In the genomic region with DNA sequence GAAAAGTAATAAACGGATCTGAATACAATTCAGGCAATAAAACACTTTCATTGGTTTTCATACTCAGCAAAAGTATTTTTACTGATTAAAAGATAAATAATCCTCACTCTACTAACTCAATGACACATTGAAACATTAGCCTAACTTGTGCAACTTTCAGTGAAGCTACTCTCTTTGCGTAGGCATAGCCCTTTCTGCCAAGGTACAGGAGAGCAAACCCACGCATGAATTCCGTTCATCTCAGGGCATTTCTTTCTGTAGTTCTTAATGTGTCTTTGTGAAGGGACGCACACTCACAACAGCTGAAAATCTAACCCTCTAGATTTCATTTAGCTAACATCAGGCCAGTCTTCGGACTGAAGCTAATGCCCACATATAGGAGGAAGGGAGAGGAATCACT, we compare ENCODE assay signal across 23 cellular contexts.
DNase-seq lines count a peak whose midpoint lies in the region; ATAC-seq and TF ChIP-seq lines count a peak whose summit lies in the region.
"Had no signal": no experiment of that assay in that cellular context is flagged by ENCODE, and none has a peak within 500 bp of the region (broad histone marks: within the 10 kb centered on the region; RNA-seq: fewer than 3 reads in every experiment).

No MANE protein-coding gene starts in this region.

- H4K91ac ChIP-seq in trophoblast cell (ENCODE audit: low read depth, low read length) = no peak overlapping the region

- no peak overlapping the region for H3K14ac ChIP-seq in trophoblast cell (ENCODE audit: low read length)

- in situ Hi-C loops in mammary epithelial cell (cut with MboI; ENCODE audit: low sequenced_read_pairs in 2 of 2) = no loop called here
- in situ Hi-C loops in gastrocnemius medialis (cut with MboI; ENCODE audit: low sequenced_read_pairs in 4 of 4) = no loop called here

- intact Hi-C loops in mammary epithelial cell (cut with micrococcal nuclease) (no loop called here), MCF 10A (cut with micrococcal nuclease) (no loop called here), gastrocnemius medialis (cut with DNase I; ENCODE audit: low total_unique reads) (no loop called here)

- 13% methylated on average over 5 of the region's 6 CpGs for WGBS in mammary epithelial cell (ENCODE audit: low coverage, missing lambda C conversion rate)
- 93 to 100% methylated on average over 1 to 6 of the region's 6 CpGs for WGBS in endodermal cell (ENCODE audit: insufficient coverage in 1 of 2, insufficient read length in 1 of 2), 2 experiments
- WGBS in trophoblast cell (ENCODE audit: extremely low coverage, insufficient coverage, insufficient read length) = no CpG with 5 or more reads among the region's 6 CpGs

- TF ChIP-seq CTCF in mammary epithelial cell (conservative IDR thresholded peaks at IDR 0.05 in 1 of 2, IDR thresholded peaks at IDR 0.05 in 1 of 2; ENCODE audit: extremely low read depth in 1 of 2, insufficient read depth in 1 of 2, low read depth in 1 of 2, low read length in 2 of 2) (no peak), MCF 10A (IDR thresholded peaks at IDR 0.05; ENCODE audit: unreplicated experiment) (no peak), endodermal cell (conservative IDR thresholded peaks at IDR 0.05) (no peak), gastrocnemius medialis (IDR thresholded peaks at IDR 0.05 in 4 of 5, conservative IDR thresholded peaks at IDR 0.05 in 1 of 5) (no peak)

- no peaks in the 10 kb centered on the region for H3K36me3 Mint-ChIP-seq in MCF 10A (ENCODE audit: insufficient read depth, unreplicated experiment)
- H3K36me3 Mint-ChIP-seq in endodermal cell (ENCODE audit: low read depth) = no peaks in the 10 kb centered on the region
- H3K36me3 Mint-ChIP-seq: CD8-positive, alpha-beta T cell had no signal

- H3K79me1 ChIP-seq in trophoblast cell (ENCODE audit: low read length) = no peaks in the 10 kb centered on the region

- H3K23ac ChIP-seq in trophoblast cell (ENCODE audit: low read length) = no peak overlapping the region

- H3K27ac ChIP-seq in mammary epithelial cell (ENCODE audit: insufficient read depth, low read depth, low read length) (no peak overlapping the region), endodermal cell (ENCODE audit: low read depth, low read length) (peak overlapping the region; percentile 71), trophoblast cell (ENCODE audit: low read depth, low read length) (no peak overlapping the region), gastrocnemius medialis (no peak overlapping the region)
- H3K27ac ChIP-seq: 22Rv1; A549; BLaER1 treated with 17β-estradiol and CSF1 and Interleukin-3, amounts not matched to agents 10 nM and 100 nM; C4-2B had no signal

- H3K4me1 ChIP-seq in mammary epithelial cell (ENCODE audit: insufficient read depth, low read length) = no peaks in the 10 kb centered on the region
- H3K4me1 ChIP-seq in endodermal cell (ENCODE audit: control insufficient read depth, insufficient read depth, low read length) = peaks cover 8% of the 10 kb centered on the region
- H3K4me1 ChIP-seq in trophoblast cell (ENCODE audit: control insufficient read depth in 1 of 2, insufficient read depth in 2 of 2, low read length in 2 of 2) = no peaks in the 10 kb centered on the region
- H3K4me1 ChIP-seq in gastrocnemius medialis = no peaks in the 10 kb centered on the region
- H3K4me1 ChIP-seq: BLaER1 treated with 17β-estradiol and CSF1 and Interleukin-3, amounts not matched to agents 10 nM and 100 nM; Caco-2 had no signal

- H3K4me1 Mint-ChIP-seq in MCF 10A (ENCODE audit: insufficient read depth, unreplicated experiment) (no peaks in the 10 kb centered on the region), endodermal cell (peaks cover 34% of the 10 kb centered on the region)

- H2BK120ac ChIP-seq in trophoblast cell (ENCODE audit: insufficient read depth, low read length, poor library complexity) = no peak overlapping the region

- no peak overlapping the region for H4K12ac ChIP-seq in trophoblast cell (ENCODE audit: low read depth, low read length)

- no peak overlapping the region for H3K4me3 ChIP-seq in mammary epithelial cell (replicated peaks in 1 of 3; ENCODE audit: insufficient read depth in 1 of 3, low read depth in 2 of 3, low read length in 3 of 3)
- H3K4me3 ChIP-seq in endodermal cell (ENCODE audit: low read length) = no peak overlapping the region
- no peak overlapping the region for H3K4me3 ChIP-seq in trophoblast cell (ENCODE audit: low read depth, low read length)
- H3K4me3 ChIP-seq in gastrocnemius medialis = no peak overlapping the region
- H3K4me3 ChIP-seq: A549; BLaER1 treated with 17β-estradiol and CSF1 and Interleukin-3, amounts not matched to agents 10 nM and 100 nM; GM12878 had no signal

- H2AFZ ChIP-seq in mammary epithelial cell (ENCODE audit: low read depth, low read length) (peak overlapping the region; percentile 37), trophoblast cell (ENCODE audit: insufficient read depth, low read length, poor library complexity) (no peak overlapping the region)

- dilution Hi-C loops in mammary epithelial cell (cut with HindIII; ENCODE audit: low sequenced_read_pairs) = no loop called here

- H3K27me3 Mint-ChIP-seq in MCF 10A (ENCODE audit: insufficient read depth, unreplicated experiment) (no peaks in the 10 kb centered on the region), endodermal cell (ENCODE audit: insufficient read depth) (peaks cover 32% of the 10 kb centered on the region)
- H3K27me3 Mint-ChIP-seq: CD4-positive, alpha-beta T cell had no signal

- no peak overlapping the region for H2BK5ac ChIP-seq in trophoblast cell (ENCODE audit: low read depth, low read length, poor library complexity)

- no peak for TF ChIP-seq POLR2A in gastrocnemius medialis (IDR thresholded peaks at IDR 0.05)

- H3K27me3 ChIP-seq in mammary epithelial cell (ENCODE audit: insufficient read depth, low read length) (no peaks in the 10 kb centered on the region), endodermal cell (ENCODE audit: control insufficient read depth, insufficient read depth, low read length, poor library complexity, severe bottlenecking) (peaks cover 5% of the 10 kb centered on the region), trophoblast cell (ENCODE audit: insufficient read depth, low read length) (no peaks in the 10 kb centered on the region), gastrocnemius medialis (no peaks in the 10 kb centered on the region)
- H3K27me3 ChIP-seq: BLaER1 treated with 17β-estradiol and CSF1 and Interleukin-3, amounts not matched to agents 10 nM and 100 nM had no signal

- peak overlapping the region; percentile 43 for H2AK5ac ChIP-seq in trophoblast cell (ENCODE audit: low read length)

- BruUV-seq in mammary epithelial cell (replicated peaks; lab: Mats Ljungman, UMichigan) = no TSS peak
- no TSS peak for BruUV-seq in MCF 10A (replicated peaks; lab: Mats Ljungman, UMichigan)

- no peak overlapping the region for H3K4ac ChIP-seq in trophoblast cell (ENCODE audit: low read depth, low read length)

- no peak overlapping the region for H4K8ac ChIP-seq in trophoblast cell (ENCODE audit: low read depth, low read length)

- DNase-seq in mammary epithelial cell = no peak
- no peak for DNase-seq in MCF 10A (ENCODE audit: unreplicated experiment)
- no peak for DNase-seq in endodermal cell
- no peak for DNase-seq in trophoblast cell
- no peak for DNase-seq in gastrocnemius medialis
- DNase-seq in NCI-H2227 (lab: John Stamatoyannopoulos, UW; ENCODE audit: unreplicated experiment) = no peak
- DNase-seq: AML-193; Caco-2; CD4-positive, alpha-beta T cell; CD8-positive, alpha-beta T cell; DMS 273 treated with DMSO at 0.1 percent for 48 hours; DMS153; DMS53; DMS79; DND-41; EL; GDM1 had no signal

- no peak for ATAC-seq in gastrocnemius medialis
- ATAC-seq: A549; CD8-positive, alpha-beta T cell; GM12878 had no signal

- H3K4me2 ChIP-seq in mammary epithelial cell (ENCODE audit: insufficient read depth, low read depth, low read length) (no peak overlapping the region), trophoblast cell (ENCODE audit: low read length) (no peak overlapping the region)
- H3K4me2 ChIP-seq: A549; BLaER1 treated with 17β-estradiol and CSF1 and Interleukin-3, amounts not matched to agents 10 nM and 100 nM had no signal

- no peaks in the 10 kb centered on the region for H4K20me1 ChIP-seq in mammary epithelial cell (ENCODE audit: insufficient read depth, low read length)
- H4K20me1 ChIP-seq: BLaER1 treated with 17β-estradiol and CSF1 and Interleukin-3, amounts not matched to agents 10 nM and 100 nM had no signal

- CTCF ChIA-PET in mammary epithelial cell (lab: Charles Lee; ENCODE audit: low non-redundant PET) = no interaction called here
- CTCF ChIA-PET in MCF 10A (lab: Yijun Ruan, JAX) = interaction anchor here (0.8 kb wide), 1 partner anchor 851 kb away, joined by 3 read pairs; no protein-coding TSS in a partner anchor

- H2BK12ac ChIP-seq in trophoblast cell (ENCODE audit: low read length) = no peak overlapping the region

- no peak overlapping the region for H3K9ac ChIP-seq in mammary epithelial cell (ENCODE audit: insufficient read depth, low read length)
- no peak overlapping the region for H3K9ac ChIP-seq in endodermal cell (ENCODE audit: extremely low read depth, low read length, poor library complexity, severe bottlenecking)
- H3K9ac ChIP-seq in trophoblast cell (ENCODE audit: low read length) = no peak overlapping the region
- H3K9ac ChIP-seq: BLaER1 treated with 17β-estradiol and CSF1 and Interleukin-3, amounts not matched to agents 10 nM and 100 nM had no signal

- POLR2A ChIA-PET in MCF 10A (lab: Yijun Ruan, JAX) = interaction anchor here (1.0 to 1.5 kb wide), 2 partner anchors 14 to 17 kb away, joined by 4 to 5 read pairs; no protein-coding TSS in a partner anchor

- H3K18ac ChIP-seq in trophoblast cell (ENCODE audit: low read length) = no peak overlapping the region

- H3K27ac Mint-ChIP-seq in MCF 10A (ENCODE audit: low read depth, unreplicated experiment) (no peak overlapping the region), endodermal cell (no peak overlapping the region)
- H3K27ac Mint-ChIP-seq: B cell; CD4-positive, alpha-beta T cell; CD8-positive, alpha-beta T cell had no signal

- H3K9me3 Mint-ChIP-seq in MCF 10A (ENCODE audit: unreplicated experiment) (no peaks in the 10 kb centered on the region), endodermal cell (no peaks in the 10 kb centered on the region)
- H3K9me3 Mint-ChIP-seq: CD4-positive, alpha-beta T cell; CD8-positive, alpha-beta T cell had no signal

- H3K4me3 Mint-ChIP-seq in MCF 10A (ENCODE audit: unreplicated experiment) = no peak overlapping the region
- H3K4me3 Mint-ChIP-seq in endodermal cell = no peak overlapping the region
- H3K4me3 Mint-ChIP-seq: B cell; CD4-positive, alpha-beta T cell; CD8-positive, alpha-beta T cell had no signal

- no peaks in the 10 kb centered on the region for H3K9me3 ChIP-seq in mammary epithelial cell (replicated peaks; ENCODE audit: insufficient read depth, low read length)
- no peaks in the 10 kb centered on the region for H3K9me3 ChIP-seq in endodermal cell (ENCODE audit: control insufficient read depth, low read length)
- H3K9me3 ChIP-seq in trophoblast cell (ENCODE audit: insufficient read depth, low read depth, low read length) = peaks cover under 1% of the 10 kb centered on the region
- H3K9me3 ChIP-seq in gastrocnemius medialis = no peaks in the 10 kb centered on the region
- H3K9me3 ChIP-seq: A549, Caco-2 had no signal

- no peaks in the 10 kb centered on the region for H3K79me2 ChIP-seq in mammary epithelial cell (ENCODE audit: insufficient read depth, low read length)
- no peaks in the 10 kb centered on the region for H3K79me2 ChIP-seq in trophoblast cell (ENCODE audit: control insufficient read depth, insufficient read depth, low read length, poor library complexity)

- H3K36me3 ChIP-seq in mammary epithelial cell (ENCODE audit: insufficient read depth, low read length) = no peaks in the 10 kb centered on the region
- no peaks in the 10 kb centered on the region for H3K36me3 ChIP-seq in endodermal cell (ENCODE audit: control insufficient read depth, insufficient read depth, low read length)
- no peaks in the 10 kb centered on the region for H3K36me3 ChIP-seq in trophoblast cell (ENCODE audit: control insufficient read depth in 1 of 2, insufficient read depth in 2 of 2, low read length in 2 of 2)
- H3K36me3 ChIP-seq in gastrocnemius medialis = no peaks in the 10 kb centered on the region
- H3K36me3 ChIP-seq: BLaER1 treated with 17β-estradiol and CSF1 and Interleukin-3, amounts not matched to agents 10 nM and 100 nM had no signal
